ENCODE assay signal across 8 cellular contexts in genomic region chr19:38769635-38770211, GRCh38. TPM values are rescaled to one million over a fixed set of nuclear protein-coding genes. Genes with fewer than 3 reads are reported as not detected.
DNase-seq lines count a peak whose midpoint lies in the region; ATAC-seq, FAIRE-seq and TF ChIP-seq lines count a peak whose summit lies in the region.

No MANE protein-coding gene starts in this region.

- CTCF ChIA-PET in GM10248 (lab: Yijun Ruan, JAX) (interaction anchor here (0.7 to 2.3 kb wide), 48 partner anchors 9 to 367 kb away, joined by 3 to 17 read pairs (median 4); partner anchors contain the start of genes ECH1, FAM98C, MRPS12 and NFKBIB), MCF 10A (lab: Yijun Ruan, JAX) (interaction anchor here (0.6 to 0.7 kb wide), 2 partner anchors 14 to 76 kb away, joined by 3 read pairs; no protein-coding TSS in a partner anchor)

- no TSS peak for BruUV-seq in MCF 10A (replicated peaks; lab: Mats Ljungman, UMichigan)

- no peak overlapping the region for H3K4me3 ChIP-seq in WI38 (ENCODE audit: low read depth, low read length)

- POLR2A ChIA-PET in GM10248 (lab: Yijun Ruan, JAX): interaction anchor here (0.9 kb wide), 1 partner anchor 62 kb away, joined by 5 read pairs; no protein-coding TSS in a partner anchor
- POLR2A ChIA-PET in MCF 10A (lab: Yijun Ruan, JAX): interaction anchor here (0.7 to 1.4 kb wide), 3 partner anchors 17 to 68 kb away, joined by 3 to 5 read pairs (median 4); no protein-coding TSS in a partner anchor

- peak; percentile 51 for ATAC-seq in HG02970 (IDR thresholded peaks at IDR 0.05; ENCODE audit: low FRiP score, unreplicated experiment)

- intact Hi-C loops in MCF 10A (cut with micrococcal nuclease): no loop called here

- no peaks in the 10 kb centered on the region for H3K36me3 Mint-ChIP-seq in MCF 10A (ENCODE audit: insufficient read depth, unreplicated experiment)

- H3K27ac Mint-ChIP-seq in MCF 10A (ENCODE audit: low read depth, unreplicated experiment): no peak overlapping the region

- no peak for FAIRE-seq in RCC 7860 (lab: Jason Lieb, UNC)

- H3K4me3 Mint-ChIP-seq in MCF 10A (ENCODE audit: unreplicated experiment): no peak overlapping the region

- no peaks in the 10 kb centered on the region for H3K9me3 Mint-ChIP-seq in MCF 10A (ENCODE audit: unreplicated experiment)

- DNase-seq in GM10248 (ENCODE audit: extremely low spot score) (peak; percentile 87), MCF 10A (ENCODE audit: unreplicated experiment) (peak; percentile 26), iPS-NIHi7 (ENCODE audit: extremely low spot score) (peak; percentile 75), smooth muscle cell of the brain vasculature (ENCODE audit: low read depth, low spot score) (peak; percentile 45), RCC 7860 (ENCODE audit: low spot score) (no peak), NCI-H510A (lab: John Stamatoyannopoulos, UW) (no peak)

- H3K27me3 Mint-ChIP-seq in MCF 10A (ENCODE audit: insufficient read depth, unreplicated experiment): no peaks in the 10 kb centered on the region

- peak; percentile 90 for TF ChIP-seq CTCF in GM10248 (IDR thresholded peaks at IDR 0.05; ENCODE audit: control extremely low read depth, extremely low read depth, low read depth, missing control alignments)
- peak; percentile 48 for TF ChIP-seq CTCF in WI38 (IDR thresholded peaks at IDR 0.05; ENCODE audit: low read depth, low read length)
- peak; percentile 55 for TF ChIP-seq CTCF in MCF 10A (IDR thresholded peaks at IDR 0.05; ENCODE audit: unreplicated experiment)

- peaks cover 7% of the 10 kb centered on the region for H3K4me1 Mint-ChIP-seq in MCF 10A (ENCODE audit: insufficient read depth, unreplicated experiment)

RNA-seq across cellular contexts. Expression of gene LGALS7, which starts 3.6 kb away (rescaled TPM):
- 1.1 TPM in 1 of 2 replicates, not detected in the other for total RNA-seq in MCF 10A (2022)

RNA-seq across cellular contexts. Expression of gene LGALS7B, which starts 19.3 kb away (rescaled TPM):
- 2.5 and 2.6 TPM in 2 replicates for total RNA-seq in MCF 10A (2022)

RNA-seq across cellular contexts. Expression of gene CAPN12, which starts 25.4 kb away (rescaled TPM):
- not detected in 2 replicates for total RNA-seq in MCF 10A (2022)

RNA-seq across cellular contexts. Expression of gene LGALS4, which starts 43.0 kb away (rescaled TPM):
- 0.61 TPM in 1 of 2 replicates, not detected in the other for total RNA-seq in MCF 10A (2022)

Comparison
In these comparisons a context has a peak if more than half of its experiments do, and no peak if none do; other contexts are left out.
1. DNase-seq: peak in GM10248 (single experiment), MCF 10A (single experiment), iPS-NIHi7 (single experiment) and smooth muscle cell of the brain vasculature (single experiment); none in RCC 7860 (single experiment) and NCI-H510A (single experiment).
2. Peak in every context shown above with its lines, with median percentiles within 50 percentile points of each other: CTCF ChIP-seq.